In the genomic region with DNA sequence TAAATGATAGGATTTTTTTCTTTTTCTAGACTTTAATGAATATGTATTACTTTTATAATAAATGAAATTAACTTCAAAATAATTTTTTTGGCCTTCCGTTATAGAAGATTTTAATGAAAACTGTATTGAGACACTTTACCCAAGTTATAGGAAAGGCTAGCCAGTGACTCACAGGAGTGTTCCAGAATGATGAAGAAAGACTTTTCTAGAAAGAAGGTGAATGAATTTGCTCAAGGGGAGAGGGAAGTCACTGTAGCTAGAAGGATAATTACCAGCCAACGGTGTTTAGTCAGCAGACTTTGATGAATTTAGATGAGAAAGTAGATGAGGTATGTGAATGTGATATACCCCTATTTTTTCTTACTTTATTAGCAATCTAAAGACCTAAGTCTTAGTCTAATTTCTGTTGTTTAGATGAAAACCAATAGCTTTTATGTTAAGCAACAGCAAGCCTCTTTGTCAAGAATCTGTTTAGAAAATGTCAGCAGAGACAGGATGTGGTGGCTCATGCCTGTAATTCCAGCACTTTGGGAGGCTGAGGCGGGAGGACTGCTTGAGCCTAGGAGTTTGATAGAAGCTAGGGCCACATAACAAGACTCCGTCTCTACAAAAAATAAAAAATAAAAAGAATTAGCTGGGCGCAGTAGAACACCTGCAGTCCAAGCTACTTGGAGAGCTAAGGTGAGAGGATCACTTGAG, we compare ENCODE assay signal across 17 cellular contexts. TPM values are rescaled to one million over a fixed set of nuclear protein-coding genes. Genes with fewer than 3 reads are reported as not detected.
A peak's percentile ranks its signal among the peaks of the same experiment; 100 is the strongest.
DNase-seq lines count a peak whose midpoint lies in the region; ATAC-seq and TF ChIP-seq lines count a peak whose summit lies in the region.
"Had no signal": no experiment of that assay in that cellular context is flagged by ENCODE, and none has a peak within 500 bp of the region (broad histone marks: within the 10 kb centered on the region; RNA-seq: fewer than 3 reads in every experiment).

No MANE protein-coding gene starts in this region.

- H3K9me3 Mint-ChIP-seq in activated CD4-positive, alpha-beta T cell treated with anti-CD3 and anti-CD28 coated beads, Interleukin-2, amount 10 ng/mL, durations not matched to agents 24 days and 14 days: no peaks in the 10 kb centered on the region
- H3K9me3 Mint-ChIP-seq in dendritic cell treated with granulocyte-macrophage colony-stimulating factor and Interleukin-4, amounts not matched to agents 40 ng/mL and 50 ng/mL, for 4 days: no peaks in the 10 kb centered on the region

- H3K36me3 Mint-ChIP-seq in activated CD4-positive, alpha-beta T cell treated with anti-CD3 and anti-CD28 coated beads, Interleukin-2, amount 10 ng/mL, durations not matched to agents 24 days and 14 days (ENCODE audit: low read depth): peaks cover 61% of the 10 kb centered on the region
- peaks cover 67% of the 10 kb centered on the region for H3K36me3 Mint-ChIP-seq in dendritic cell treated with granulocyte-macrophage colony-stimulating factor and Interleukin-4, amounts not matched to agents 40 ng/mL and 50 ng/mL, for 4 days (ENCODE audit: low read depth)

- H3K4me1 ChIP-seq in neutrophil (ENCODE audit: control insufficient read depth in 1 of 2, insufficient read depth in 1 of 2, low read depth in 1 of 2, low read length in 1 of 2) (peaks cover 84 to 89% of the 10 kb centered on the region in 2 experiments), gastrocnemius medialis (peaks cover 30 to 31% of the 10 kb centered on the region in 2 donors)

- no peaks in the 10 kb centered on the region for H3K27me3 Mint-ChIP-seq in activated CD4-positive, alpha-beta T cell treated with anti-CD3 and anti-CD28 coated beads, Interleukin-2, amount 10 ng/mL, durations not matched to agents 24 days and 14 days
- no peaks in the 10 kb centered on the region for H3K27me3 Mint-ChIP-seq in dendritic cell treated with granulocyte-macrophage colony-stimulating factor and Interleukin-4, amounts not matched to agents 40 ng/mL and 50 ng/mL, for 4 days

- H3K27me3 ChIP-seq in neutrophil: no peaks in the 10 kb centered on the region
- no peaks in the 10 kb centered on the region for H3K27me3 ChIP-seq in gastrocnemius medialis

- in situ Hi-C loops in gastrocnemius medialis (cut with MboI; ENCODE audit: low sequenced_read_pairs in 4 of 4): no loop called here

- peak overlapping the region; percentile 79 for H3K27ac Mint-ChIP-seq in activated CD4-positive, alpha-beta T cell treated with anti-CD3 and anti-CD28 coated beads, Interleukin-2, amount 10 ng/mL, durations not matched to agents 24 days and 14 days
- H3K27ac Mint-ChIP-seq in dendritic cell treated with granulocyte-macrophage colony-stimulating factor and Interleukin-4, amounts not matched to agents 40 ng/mL and 50 ng/mL, for 4 days: peak overlapping the region; percentile 33

- H3K9me3 ChIP-seq in neutrophil (no peaks in the 10 kb centered on the region), gastrocnemius medialis (no peaks in the 10 kb centered on the region)
- H3K9me3 ChIP-seq: Caco-2 had no signal

- no peak for ATAC-seq in gastrocnemius medialis

- H3K36me3 ChIP-seq in neutrophil (peaks cover 51% of the 10 kb centered on the region), gastrocnemius medialis (peaks cover 4 to 67% of the 10 kb centered on the region in 2 donors)

- no peak for TF ChIP-seq POLR2A in gastrocnemius medialis (IDR thresholded peaks at IDR 0.05)

- H3K27ac ChIP-seq in neutrophil (peak overlapping the region; percentile 89), gastrocnemius medialis (no peak overlapping the region)

- H3K4me1 Mint-ChIP-seq in activated CD4-positive, alpha-beta T cell treated with anti-CD3 and anti-CD28 coated beads, Interleukin-2, amount 10 ng/mL, durations not matched to agents 24 days and 14 days: peaks cover 59% of the 10 kb centered on the region
- peaks cover 69% of the 10 kb centered on the region for H3K4me1 Mint-ChIP-seq in dendritic cell treated with granulocyte-macrophage colony-stimulating factor and Interleukin-4, amounts not matched to agents 40 ng/mL and 50 ng/mL, for 4 days (ENCODE audit: low read depth)

- no peak for DNase-seq in activated CD4-positive, alpha-beta T cell treated with anti-CD3 and anti-CD28 coated beads, Interleukin-2, amount 10 ng/mL, durations not matched to agents 24 days and 14 days
- DNase-seq in activated CD4-positive, alpha-beta T cell treated with anti-CD3 and anti-CD28 coated beads, Interleukin-2, amount 50 U/mL, for 4 hours: no peak
- DNase-seq in MV-4-11 (lab: John Stamatoyannopoulos, UW) (peak; percentile 37), activated gamma-delta T cell treated with Interleukin-2 at 50 U/mL for 16 hours (no peak), NCI-H2171 treated with DMSO at 0.1 percent for 48 hours (lab: John Stamatoyannopoulos, UW) (no peak), gastrocnemius medialis (no peak)
- DNase-seq: activated CD4-positive, CD25-positive, alpha-beta regulatory T cell treated with anti-CD3 and anti-CD28 coated beads, Interleukin-2, amount 50 U/mL, for 72 hours; activated gamma-delta T cell; Caco-2; NCI-H1048; NCI-H2227 treated with DMSO at 0.1 percent for 48 hours had no signal

- H3K4me3 ChIP-seq in neutrophil (ENCODE audit: low read depth in 1 of 2, low read length in 1 of 2) (peak overlapping the region in 1 of 2 experiments; percentile 49), gastrocnemius medialis (no peak overlapping the region)

- no peak for TF ChIP-seq CTCF in neutrophil (IDR thresholded peaks at IDR 0.05)
- no peak for TF ChIP-seq CTCF in gastrocnemius medialis (IDR thresholded peaks at IDR 0.05 in 4 of 5, conservative IDR thresholded peaks at IDR 0.05 in 1 of 5)

- H3K4me3 Mint-ChIP-seq in activated CD4-positive, alpha-beta T cell treated with anti-CD3 and anti-CD28 coated beads, Interleukin-2, amount 10 ng/mL, durations not matched to agents 24 days and 14 days: peak overlapping the region; percentile 27
- H3K4me3 Mint-ChIP-seq in dendritic cell treated with granulocyte-macrophage colony-stimulating factor and Interleukin-4, amounts not matched to agents 40 ng/mL and 50 ng/mL, for 4 days: no peak overlapping the region

- intact Hi-C loops in activated CD4-positive, alpha-beta T cell treated with anti-CD3 and anti-CD28 coated beads, Interleukin-2, amount 10 ng/mL, durations not matched to agents 24 days and 14 days (cut with micrococcal nuclease): no loop called here
- intact Hi-C loops in dendritic cell treated with granulocyte-macrophage colony-stimulating factor and Interleukin-4, amounts not matched to agents 40 ng/mL and 50 ng/mL, for 4 days (cut with micrococcal nuclease): no loop called here
- intact Hi-C loops in gastrocnemius medialis (cut with DNase I; ENCODE audit: low total_unique reads): no loop called here

RNA-seq across cellular contexts. Expression of gene ALAS1, which starts 3.2 kb away (rescaled TPM):
- 115 and 118 TPM in 2 replicates for total RNA-seq in activated CD4-positive, alpha-beta T cell treated with anti-CD3 and anti-CD28 coated beads, Interleukin-2, amount 10 ng/mL, durations not matched to agents 24 days and 14 days
- 10 to 100 TPM; 61.0 to 99.8 (median 68.4) TPM for total RNA-seq in gastrocnemius medialis

RNA-seq across cellular contexts. Expression of gene TLR9, which starts 24.3 kb away (rescaled TPM):
- 0.17 and 0.42 TPM in 2 replicates for total RNA-seq in activated CD4-positive, alpha-beta T cell treated with anti-CD3 and anti-CD28 coated beads, Interleukin-2, amount 10 ng/mL, durations not matched to agents 24 days and 14 days
- total RNA-seq in gastrocnemius medialis: under 1 TPM in 3 of 4 donors, not detected in 1; 0.07 to 0.41 (median 0.13) TPM
- total RNA-seq: A673, bronchial epithelial cell, Caco-2, glomerular endothelial cell, HT-29 had no signal

RNA-seq across cellular contexts. Expression of gene TWF2, which starts 37.8 kb away (rescaled TPM):
- 80.3 and 87.0 TPM in 2 replicates for total RNA-seq in activated CD4-positive, alpha-beta T cell treated with anti-CD3 and anti-CD28 coated beads, Interleukin-2, amount 10 ng/mL, durations not matched to agents 24 days and 14 days
- 100 to 1,000 TPM in 3 of 4 donors, 10 to 100 TPM in 1; 99.2 to 222 (median 168) TPM for total RNA-seq in gastrocnemius medialis

RNA-seq across cellular contexts. Expression of gene PPM1M, which starts 44.4 kb away (rescaled TPM):
- total RNA-seq in activated CD4-positive, alpha-beta T cell treated with anti-CD3 and anti-CD28 coated beads, Interleukin-2, amount 10 ng/mL, durations not matched to agents 24 days and 14 days: 48.3 and 49.2 TPM in 2 replicates
- total RNA-seq in gastrocnemius medialis: 1 to 10 TPM in 3 of 4 donors, under 1 TPM in 1; 0.97 to 5.2 (median 3.5) TPM

RNA-seq across cellular contexts. Expression of gene POC1A, which starts 46.9 kb away (rescaled TPM):
- 23.2 and 24.1 TPM in 2 replicates for total RNA-seq in activated CD4-positive, alpha-beta T cell treated with anti-CD3 and anti-CD28 coated beads, Interleukin-2, amount 10 ng/mL, durations not matched to agents 24 days and 14 days
- 1 to 10 TPM in 1 of 4 donors, under 1 TPM in 3; 0.51 to 3.2 (median 0.81) TPM for total RNA-seq in gastrocnemius medialis
